In genomic region chr2:10303174-10303633, GRCh38 we compare ENCODE assay signal across 8 cellular contexts. TPM values are rescaled to one million over a fixed set of nuclear protein-coding genes. Genes with fewer than 3 reads are reported as not detected.
DNase-seq lines count a peak whose midpoint lies in the region; ATAC-seq, FAIRE-seq and TF ChIP-seq lines count a peak whose summit lies in the region.

No MANE protein-coding gene starts in this region.

- DNase-seq in T-helper 17 cell (no peak), endothelial cell of umbilical vein (ENCODE audit: low read depth, low spot score) (no peak), nephron progenitor cell (no peak), dedifferentiated amniotic fluid mesenchymal stem cell (ENCODE audit: extremely low spot score) (no peak), DMS53 treated with DMSO at 0.1 percent for 48 hours (lab: John Stamatoyannopoulos, UW; ENCODE audit: unreplicated experiment) (no peak), COLO829 (ENCODE audit: low spot score) (no peak)

- no peak for TF ChIP-seq CTCF in endothelial cell of umbilical vein (IDR thresholded peaks at IDR 0.05; ENCODE audit: extremely low read depth in 1 of 2, insufficient read depth in 1 of 2, low read depth in 1 of 2, low read length in 2 of 2)
- TF ChIP-seq CTCF in nephron progenitor cell (IDR thresholded peaks at IDR 0.05) = no peak

- no peak for FAIRE-seq in endothelial cell of umbilical vein (lab: Jason Lieb, UNC)

- H3K27ac Mint-ChIP-seq in T-helper 17 cell (peak overlapping the region; percentile 90), nephron progenitor cell (no peak overlapping the region)

- peak overlapping the region; percentile 71 for H2AFZ ChIP-seq in endothelial cell of umbilical vein (ENCODE audit: low read depth, low read length)

- H3K9me3 Mint-ChIP-seq in nephron progenitor cell = peaks cover 16% of the 10 kb centered on the region

- H3K9ac ChIP-seq in ES-I3 (ENCODE audit: low read depth, low read length) (peak overlapping the region; percentile 74; the same call in 1 of the 2 replicates), endothelial cell of umbilical vein (replicated peaks; ENCODE audit: extremely low read depth, insufficient read depth, low read length) (peak overlapping the region; percentile 64)

- dilution Hi-C loops in endothelial cell of umbilical vein (cut with MboI; ENCODE audit: extremely low pct_ligation_motif_present, low sequenced_read_pairs) = no loop called here

- H3K4me2 ChIP-seq in endothelial cell of umbilical vein (ENCODE audit: insufficient read depth, low read length) = peak overlapping the region; percentile 81

- POLR2A ChIA-PET in endothelial cell of umbilical vein (lab: Charles Lee) = interaction anchor here (0.6 kb wide), 1 partner anchor 177 kb away, joined by 4 read pairs; no protein-coding TSS in a partner anchor

- H3K36me3 Mint-ChIP-seq in T-helper 17 cell (ENCODE audit: low read depth) (no peaks in the 10 kb centered on the region), nephron progenitor cell (ENCODE audit: low read depth) (peaks cover 6% of the 10 kb centered on the region)

- H3K4me1 ChIP-seq in ES-I3 (ENCODE audit: insufficient read depth, low read length) = peaks cover 9% of the 10 kb centered on the region
- H3K4me1 ChIP-seq in endothelial cell of umbilical vein (ENCODE audit: control insufficient read depth, extremely low read depth, insufficient read depth, low read length) = peaks cover 16% of the 10 kb centered on the region

- peak overlapping the region; percentile 27 for H3K27ac ChIP-seq in endothelial cell of umbilical vein (ENCODE audit: insufficient read depth, low read depth, low read length)

- H3K36me3 ChIP-seq in ES-I3 (ENCODE audit: insufficient read depth, low read length) (no peaks in the 10 kb centered on the region), endothelial cell of umbilical vein (ENCODE audit: control insufficient read depth in 2 of 2, extremely low read depth in 1 of 2, insufficient read depth in 2 of 2, low read length in 2 of 2) (no peaks in the 10 kb centered on the region)

- CTCF ChIA-PET in endothelial cell of umbilical vein (lab: Charles Lee) = interaction anchor here (0.7 to 8.4 kb wide), 28 partner anchors 9 to 231 kb away, joined by 3 to 142 read pairs (median 5); no protein-coding TSS in a partner anchor

- peaks cover 43% of the 10 kb centered on the region for H3K4me1 Mint-ChIP-seq in T-helper 17 cell
- peaks cover 40% of the 10 kb centered on the region for H3K4me1 Mint-ChIP-seq in nephron progenitor cell

- no peaks in the 10 kb centered on the region for H4K20me1 ChIP-seq in endothelial cell of umbilical vein (replicated peaks; ENCODE audit: control insufficient read depth, extremely low read depth, insufficient read depth, low read length)

- no peaks in the 10 kb centered on the region for H3K9me3 ChIP-seq in ES-I3 (ENCODE audit: control insufficient read depth, insufficient read depth, low read length)
- H3K9me3 ChIP-seq in T-helper 17 cell (ENCODE audit: control insufficient read depth, low read length, poor library complexity, severe bottlenecking) = no peaks in the 10 kb centered on the region
- H3K9me3 ChIP-seq in endothelial cell of umbilical vein (replicated peaks; ENCODE audit: control insufficient read depth, insufficient read depth, low read length) = no peaks in the 10 kb centered on the region

- H3K27me3 ChIP-seq in endothelial cell of umbilical vein (ENCODE audit: control insufficient read depth in 2 of 2, insufficient read depth in 2 of 2, low read length in 2 of 2) = no peaks in the 10 kb centered on the region

- peak; percentile 6 for ATAC-seq in HG02763 (IDR thresholded peaks at IDR 0.05; ENCODE audit: unreplicated experiment)
- ATAC-seq in T-helper 17 cell = peak; percentile 15

- no TSS peak for BruUV-seq in endothelial cell of umbilical vein (replicated peaks; lab: Mats Ljungman, UMichigan)

- no peaks in the 10 kb centered on the region for H3K27me3 Mint-ChIP-seq in T-helper 17 cell
- H3K27me3 Mint-ChIP-seq in nephron progenitor cell (ENCODE audit: low read depth, poor library complexity) = peaks cover 49% of the 10 kb centered on the region

- peaks cover 46% of the 10 kb centered on the region for H3K79me2 ChIP-seq in endothelial cell of umbilical vein (ENCODE audit: control insufficient read depth, insufficient read depth, low read length)

- H3K9me1 ChIP-seq in endothelial cell of umbilical vein (replicated peaks; ENCODE audit: control insufficient read depth, extremely low read depth, insufficient read depth, low read length) = no peaks in the 10 kb centered on the region

- H3K4me3 Mint-ChIP-seq in T-helper 17 cell = peak overlapping the region; percentile 97
- H3K4me3 Mint-ChIP-seq in nephron progenitor cell = peak overlapping the region; percentile 95

- no peak for TF ChIP-seq POLR2A in endothelial cell of umbilical vein (IDR thresholded peaks at IDR 0.05; ENCODE audit: low read depth, low read length)

- intact Hi-C loops in endothelial cell of umbilical vein (cut with micrococcal nuclease) = loop anchor here (2.0 kb wide), 1 partner anchor 180 kb away; the partner anchor contains the start of gene RRM2

- H3K4me3 ChIP-seq in endothelial cell of umbilical vein (replicated peaks in 1 of 3; ENCODE audit: insufficient read depth in 1 of 3, low read depth in 1 of 3, low read length in 3 of 3) = peak overlapping the region; percentile 67 to 78 (median 72)

TF ChIP-seq in endothelial cell of umbilical vein, 7 proteins besides CTCF, POLR2A, EP300 and RAD21:
- no peak for TF ChIP-seq JUN (IDR thresholded peaks at IDR 0.05; ENCODE audit: borderline replicate concordance, insufficient read depth, insufficient read length, low read depth)
- no peak for TF ChIP-seq FOS (IDR thresholded peaks at IDR 0.05; ENCODE audit: borderline replicate concordance, insufficient read depth, low read length)
- TF ChIP-seq EZH2 (IDR thresholded peaks at IDR 0.05; ENCODE audit: borderline replicate concordance, low read depth, low read length, severe bottlenecking) = no peak
- TF ChIP-seq MYC (IDR thresholded peaks at IDR 0.05; ENCODE audit: low read depth, low read length) = no peak
- no peak for TF ChIP-seq GATA2 (IDR thresholded peaks at IDR 0.05; ENCODE audit: insufficient read depth, insufficient read length, low read depth, low read length)
- no peak for TF ChIP-seq MAX (IDR thresholded peaks at IDR 0.05; ENCODE audit: insufficient read depth, insufficient read length)
- no peak for TF ChIP-seq POLR2AphosphoS5 (IDR thresholded peaks at IDR 0.05; ENCODE audit: insufficient read depth, low read depth, low read length)

RNA-seq across cellular contexts. Expression of gene HPCAL1, which starts 0.5 kb away (rescaled TPM):
- total RNA-seq in T-helper 17 cell = 10 to 100 TPM; 44.2 TPM
- 68.1 and 77.4 TPM in 2 replicates for total RNA-seq in endothelial cell of umbilical vein
- polyA plus RNA-seq in endothelial cell of umbilical vein = 56.5 and 67.3 TPM in 2 replicates
- polyA plus RNA-seq in endothelial cell of umbilical vein (2011; cell fraction: cytosol; rRNA removed) = 40.8 and 44.2 TPM in 2 replicates
- 34.7 and 39.6 TPM in 2 replicates for polyA plus RNA-seq in endothelial cell of umbilical vein (2011; cell fraction: nucleus; rRNA removed)
- polyA plus RNA-seq in endothelial cell of umbilical vein (2012) = 79.1 and 104 TPM in 2 replicates
- 17.4 and 19.0 TPM in 2 replicates for polyA minus RNA-seq in endothelial cell of umbilical vein
- 48.7 TPM for polyA minus RNA-seq in endothelial cell of umbilical vein (2011; cell fraction: cytosol; rRNA and poly(A)+ RNA removed)
- polyA minus RNA-seq in endothelial cell of umbilical vein (2011; cell fraction: nucleus; rRNA and poly(A)+ RNA removed) = 8.8 and 14.8 TPM in 2 replicates
